ENCODE assay signal across 1 cellular context in genomic region chr7:100118388-100119074, GRCh38.
TF ChIP-seq lines count a peak whose summit lies in the region.

No MANE protein-coding gene starts in this region.

TF ChIP-seq in HEK293T, 16 proteins besides CTCF, POLR2A, EP300 and RAD21:
- TF ChIP-seq ARNT (IDR thresholded peaks at IDR 0.05) (no peak), CTBP1 (IDR thresholded peaks at IDR 0.05; ENCODE audit: borderline replicate concordance) (no peak), SP1 (IDR thresholded peaks at IDR 0.05) (no peak), L3MBTL2 (conservative IDR thresholded peaks at IDR 0.05) (no peak), FOXK2 (IDR thresholded peaks at IDR 0.05) (no peak), LEF1 (IDR thresholded peaks at IDR 0.05; ENCODE audit: borderline replicate concordance) (no peak), HDGF (IDR thresholded peaks at IDR 0.05; ENCODE audit: borderline replicate concordance) (no peak), ZNF384 (IDR thresholded peaks at IDR 0.05) (no peak), FOXA1 (IDR thresholded peaks at IDR 0.05) (no peak), FOXM1 (IDR thresholded peaks at IDR 0.05; ENCODE audit: borderline replicate concordance) (no peak), BHLHE40 (IDR thresholded peaks at IDR 0.05; ENCODE audit: borderline replicate concordance) (no peak), SUZ12 (IDR thresholded peaks at IDR 0.05) (no peak)
